1 cellular context compared by ENCODE assay signal in the genomic region with DNA sequence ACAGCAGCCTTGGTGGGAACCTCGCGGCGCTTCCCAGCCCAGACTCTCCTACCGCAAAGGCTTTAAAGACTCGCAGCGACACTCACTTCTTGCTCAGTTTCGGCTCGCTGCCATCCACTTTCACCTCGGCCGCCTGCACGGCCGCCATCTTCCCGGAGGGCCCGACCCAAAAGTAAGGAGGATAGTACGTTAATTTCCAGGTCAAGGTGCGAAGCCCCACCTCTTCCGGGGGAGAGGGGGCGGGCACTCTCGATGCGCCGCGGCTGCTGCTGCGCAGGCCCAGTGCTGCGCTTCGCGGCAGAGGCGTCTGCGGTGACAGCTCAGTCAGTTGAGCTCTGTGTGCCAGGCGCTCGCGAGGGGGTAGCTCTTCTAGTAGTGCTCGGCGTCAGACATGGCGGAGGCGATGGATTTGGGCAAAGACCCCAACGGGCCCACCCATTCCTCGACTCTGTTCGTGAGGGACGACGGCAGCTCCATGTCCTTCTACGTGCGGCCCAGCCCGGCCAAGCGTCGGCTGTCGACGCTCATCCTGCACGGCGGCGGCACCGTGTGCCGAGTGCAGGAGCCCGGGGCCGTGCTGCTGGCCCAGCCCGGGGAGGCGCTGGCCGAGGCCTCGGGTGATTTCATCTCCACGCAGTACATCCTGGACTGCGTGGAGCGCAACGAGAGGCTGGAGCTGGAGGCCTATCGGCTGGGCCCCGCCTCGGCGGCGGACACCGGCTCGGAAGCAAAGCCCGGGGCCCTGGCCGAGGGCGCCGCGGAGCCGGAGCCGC.
TF ChIP-seq lines count a peak whose summit lies in the region.

A gene (minus strand): TSS at position 174 of the 773 bp plus-strand sequence. CDS start 26 bp downstream, at position 148.
A gene with protein sequence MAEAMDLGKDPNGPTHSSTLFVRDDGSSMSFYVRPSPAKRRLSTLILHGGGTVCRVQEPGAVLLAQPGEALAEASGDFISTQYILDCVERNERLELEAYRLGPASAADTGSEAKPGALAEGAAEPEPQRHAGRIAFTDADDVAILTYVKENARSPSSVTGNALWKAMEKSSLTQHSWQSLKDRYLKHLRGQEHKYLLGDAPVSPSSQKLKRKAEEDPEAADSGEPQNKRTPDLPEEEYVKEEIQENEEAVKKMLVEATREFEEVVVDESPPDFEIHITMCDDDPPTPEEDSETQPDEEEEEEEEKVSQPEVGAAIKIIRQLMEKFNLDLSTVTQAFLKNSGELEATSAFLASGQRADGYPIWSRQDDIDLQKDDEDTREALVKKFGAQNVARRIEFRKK (plus strand): TSS at position 282 of the 773 bp plus-strand sequence. CDS start 110 bp downstream, at position 392.

TF ChIP-seq in HEK293, 187 proteins besides CTCF, POLR2A, EP300 and RAD21 (continued from another document and continues in another):
- TF ChIP-seq, protein P1, sequence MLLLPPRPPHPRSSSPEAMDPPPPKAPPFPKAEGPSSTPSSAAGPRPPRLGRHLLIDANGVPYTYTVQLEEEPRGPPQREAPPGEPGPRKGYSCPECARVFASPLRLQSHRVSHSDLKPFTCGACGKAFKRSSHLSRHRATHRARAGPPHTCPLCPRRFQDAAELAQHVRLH (tag by site-specific recombination; IDR thresholded peaks at IDR 0.05): peak; percentile 76; the same call in 1 of the 2 replicates
- peak; percentile 95 for TF ChIP-seq ZNF341 (tag by site-specific recombination; IDR thresholded peaks at IDR 0.05; ENCODE audit: low read depth)
- TF ChIP-seq ZNF16 (tag by site-specific recombination; IDR thresholded peaks at IDR 0.05; ENCODE audit: low read depth): no peak
- TF ChIP-seq, protein P2, sequence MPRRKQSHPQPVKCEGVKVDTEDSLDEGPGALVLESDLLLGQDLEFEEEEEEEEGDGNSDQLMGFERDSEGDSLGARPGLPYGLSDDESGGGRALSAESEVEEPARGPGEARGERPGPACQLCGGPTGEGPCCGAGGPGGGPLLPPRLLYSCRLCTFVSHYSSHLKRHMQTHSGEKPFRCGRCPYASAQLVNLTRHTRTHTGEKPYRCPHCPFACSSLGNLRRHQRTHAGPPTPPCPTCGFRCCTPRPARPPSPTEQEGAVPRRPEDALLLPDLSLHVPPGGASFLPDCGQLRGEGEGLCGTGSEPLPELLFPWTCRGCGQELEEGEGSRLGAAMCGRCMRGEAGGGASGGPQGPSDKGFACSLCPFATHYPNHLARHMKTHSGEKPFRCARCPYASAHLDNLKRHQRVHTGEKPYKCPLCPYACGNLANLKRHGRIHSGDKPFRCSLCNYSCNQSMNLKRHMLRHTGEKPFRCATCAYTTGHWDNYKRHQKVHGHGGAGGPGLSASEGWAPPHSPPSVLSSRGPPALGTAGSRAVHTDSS (tag by site-specific recombination; IDR thresholded peaks at IDR 0.05): peak; percentile 16; the same call in 1 of the 2 replicates
- peak; percentile 95 for TF ChIP-seq ZNF561 (tag by site-specific recombination; IDR thresholded peaks at IDR 0.05; ENCODE audit: borderline replicate concordance)
- TF ChIP-seq ZNF416 (tag by site-specific recombination; IDR thresholded peaks at IDR 0.05): no peak
- peak; percentile 37; the same call in 1 of the 2 replicates for TF ChIP-seq KLF1 (tag by site-specific recombination; IDR thresholded peaks at IDR 0.05)
- TF ChIP-seq, protein P3, sequence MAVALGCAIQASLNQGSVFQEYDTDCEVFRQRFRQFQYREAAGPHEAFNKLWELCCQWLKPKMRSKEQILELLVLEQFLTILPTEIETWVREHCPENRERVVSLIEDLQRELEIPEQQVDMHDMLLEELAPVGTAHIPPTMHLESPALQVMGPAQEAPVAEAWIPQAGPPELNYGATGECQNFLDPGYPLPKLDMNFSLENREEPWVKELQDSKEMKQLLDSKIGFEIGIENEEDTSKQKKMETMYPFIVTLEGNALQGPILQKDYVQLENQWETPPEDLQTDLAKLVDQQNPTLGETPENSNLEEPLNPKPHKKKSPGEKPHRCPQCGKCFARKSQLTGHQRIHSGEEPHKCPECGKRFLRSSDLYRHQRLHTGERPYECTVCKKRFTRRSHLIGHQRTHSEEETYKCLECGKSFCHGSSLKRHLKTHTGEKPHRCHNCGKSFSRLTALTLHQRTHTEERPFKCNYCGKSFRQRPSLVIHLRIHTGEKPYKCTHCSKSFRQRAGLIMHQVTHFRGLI (tag by site-specific recombination; IDR thresholded peaks at IDR 0.05): no peak
- peak; percentile 67 for TF ChIP-seq ZXDB (tag by site-specific recombination; IDR thresholded peaks at IDR 0.05)
- TF ChIP-seq, protein P4, sequence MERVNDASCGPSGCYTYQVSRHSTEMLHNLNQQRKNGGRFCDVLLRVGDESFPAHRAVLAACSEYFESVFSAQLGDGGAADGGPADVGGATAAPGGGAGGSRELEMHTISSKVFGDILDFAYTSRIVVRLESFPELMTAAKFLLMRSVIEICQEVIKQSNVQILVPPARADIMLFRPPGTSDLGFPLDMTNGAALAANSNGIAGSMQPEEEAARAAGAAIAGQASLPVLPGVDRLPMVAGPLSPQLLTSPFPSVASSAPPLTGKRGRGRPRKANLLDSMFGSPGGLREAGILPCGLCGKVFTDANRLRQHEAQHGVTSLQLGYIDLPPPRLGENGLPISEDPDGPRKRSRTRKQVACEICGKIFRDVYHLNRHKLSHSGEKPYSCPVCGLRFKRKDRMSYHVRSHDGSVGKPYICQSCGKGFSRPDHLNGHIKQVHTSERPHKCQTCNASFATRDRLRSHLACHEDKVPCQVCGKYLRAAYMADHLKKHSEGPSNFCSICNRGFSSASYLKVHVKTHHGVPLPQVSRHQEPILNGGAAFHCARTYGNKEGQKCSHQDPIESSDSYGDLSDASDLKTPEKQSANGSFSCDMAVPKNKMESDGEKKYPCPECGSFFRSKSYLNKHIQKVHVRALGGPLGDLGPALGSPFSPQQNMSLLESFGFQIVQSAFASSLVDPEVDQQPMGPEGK (tag by site-specific recombination; IDR thresholded peaks at IDR 0.05): peak; percentile 6; the same call in 1 of the 2 replicates
- no peak for TF ChIP-seq ZNF175 (tag by site-specific recombination; IDR thresholded peaks at IDR 0.05)
- peak; percentile 91 for TF ChIP-seq ZBTB17 (tag by site-specific recombination; IDR thresholded peaks at IDR 0.05)
- TF ChIP-seq ZNF600 (tag by site-specific recombination; IDR thresholded peaks at IDR 0.05): peak; percentile 39; the same call in 1 of the 2 replicates
- TF ChIP-seq ZSCAN16 (tag by site-specific recombination; IDR thresholded peaks at IDR 0.05): no peak
- 0 out of 2 replicates have a peak, but pooled peaks have one; percentile 3 for TF ChIP-seq ZNF768 (tag by site-specific recombination; IDR thresholded peaks at IDR 0.05)
- peak; percentile 68; the same call in 1 of the 2 replicates for TF ChIP-seq ZNF76 (tag by site-specific recombination; IDR thresholded peaks at IDR 0.05; ENCODE audit: borderline replicate concordance, low read depth)
- peak; percentile 32; the same call in 1 of the 2 replicates for TF ChIP-seq GLIS2 (tag by site-specific recombination; IDR thresholded peaks at IDR 0.05)
- TF ChIP-seq HOXC10 (CRISPR knock-in tag; IDR thresholded peaks at IDR 0.05): no peak
- TF ChIP-seq ZNF133 (tag by site-specific recombination; IDR thresholded peaks at IDR 0.05): no peak
- TF ChIP-seq, protein P5, sequence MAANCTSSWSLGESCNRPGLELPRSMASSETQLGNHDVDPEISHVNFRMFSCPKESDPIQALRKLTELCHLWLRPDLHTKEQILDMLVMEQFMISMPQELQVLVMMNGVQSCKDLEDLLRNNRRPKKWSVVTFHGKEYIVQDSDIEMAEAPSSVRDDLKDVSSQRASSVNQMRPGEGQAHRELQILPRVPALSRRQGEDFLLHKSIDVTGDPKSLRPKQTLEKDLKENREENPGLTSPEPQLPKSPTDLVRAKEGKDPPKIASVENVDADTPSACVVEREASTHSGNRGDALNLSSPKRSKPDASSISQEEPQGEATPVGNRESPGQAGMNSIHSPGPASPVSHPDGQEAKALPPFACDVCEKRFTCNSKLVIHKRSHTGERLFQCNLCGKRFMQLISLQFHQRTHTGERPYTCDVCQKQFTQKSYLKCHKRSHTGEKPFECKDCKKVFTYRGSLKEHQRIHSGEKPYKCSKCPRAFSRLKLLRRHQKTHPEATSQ (tag by site-specific recombination; IDR thresholded peaks at IDR 0.05): 0 out of 2 replicates have a peak, but pooled peaks have one; percentile 9
- TF ChIP-seq YY2 (tag by site-specific recombination; IDR thresholded peaks at IDR 0.05): peak; percentile 82
- TF ChIP-seq GLIS1 (tag by site-specific recombination; IDR thresholded peaks at IDR 0.05): peak; percentile 15; the same call in 1 of the 2 replicates
- TF ChIP-seq, protein P6, sequence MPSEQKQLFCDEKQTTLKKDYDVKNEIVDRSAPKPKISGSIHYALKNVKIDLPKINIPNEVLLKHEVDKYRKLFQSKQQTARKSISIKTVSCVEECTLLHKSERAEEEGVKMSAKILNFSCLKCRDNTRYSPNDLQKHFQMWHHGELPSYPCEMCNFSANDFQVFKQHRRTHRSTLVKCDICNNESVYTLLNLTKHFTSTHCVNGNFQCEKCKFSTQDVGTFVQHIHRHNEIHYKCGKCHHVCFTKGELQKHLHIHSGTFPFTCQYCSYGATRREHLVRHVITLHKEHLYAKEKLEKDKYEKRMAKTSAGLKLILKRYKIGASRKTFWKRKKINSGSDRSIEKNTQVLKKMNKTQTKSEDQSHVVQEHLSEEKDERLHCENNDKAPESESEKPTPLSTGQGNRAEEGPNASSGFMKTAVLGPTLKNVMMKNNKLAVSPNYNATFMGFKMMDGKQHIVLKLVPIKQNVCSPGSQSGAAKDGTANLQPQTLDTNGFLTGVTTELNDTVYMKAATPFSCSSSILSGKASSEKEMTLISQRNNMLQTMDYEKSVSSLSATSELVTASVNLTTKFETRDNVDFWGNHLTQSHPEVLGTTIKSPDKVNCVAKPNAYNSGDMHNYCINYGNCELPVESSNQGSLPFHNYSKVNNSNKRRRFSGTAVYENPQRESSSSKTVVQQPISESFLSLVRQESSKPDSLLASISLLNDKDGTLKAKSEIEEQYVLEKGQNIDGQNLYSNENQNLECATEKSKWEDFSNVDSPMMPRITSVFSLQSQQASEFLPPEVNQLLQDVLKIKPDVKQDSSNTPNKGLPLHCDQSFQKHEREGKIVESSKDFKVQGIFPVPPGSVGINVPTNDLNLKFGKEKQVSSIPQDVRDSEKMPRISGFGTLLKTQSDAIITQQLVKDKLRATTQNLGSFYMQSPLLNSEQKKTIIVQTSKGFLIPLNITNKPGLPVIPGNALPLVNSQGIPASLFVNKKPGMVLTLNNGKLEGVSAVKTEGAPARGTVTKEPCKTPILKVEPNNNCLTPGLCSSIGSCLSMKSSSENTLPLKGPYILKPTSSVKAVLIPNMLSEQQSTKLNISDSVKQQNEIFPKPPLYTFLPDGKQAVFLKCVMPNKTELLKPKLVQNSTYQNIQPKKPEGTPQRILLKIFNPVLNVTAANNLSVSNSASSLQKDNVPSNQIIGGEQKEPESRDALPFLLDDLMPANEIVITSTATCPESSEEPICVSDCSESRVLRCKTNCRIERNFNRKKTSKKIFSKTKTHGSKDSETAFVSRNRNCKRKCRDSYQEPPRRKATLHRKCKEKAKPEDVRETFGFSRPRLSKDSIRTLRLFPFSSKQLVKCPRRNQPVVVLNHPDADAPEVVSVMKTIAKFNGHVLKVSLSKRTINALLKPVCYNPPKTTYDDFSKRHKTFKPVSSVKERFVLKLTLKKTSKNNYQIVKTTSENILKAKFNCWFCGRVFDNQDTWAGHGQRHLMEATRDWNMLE (tag by site-specific recombination; conservative IDR thresholded peaks at IDR 0.05; ENCODE audit: low read depth): peak; percentile 92
- no peak for TF ChIP-seq ZNF596 (tag by site-specific recombination; IDR thresholded peaks at IDR 0.05)
- 0 out of 2 replicates have a peak, but pooled peaks have one; percentile 53 for TF ChIP-seq ZNF174 (tag by site-specific recombination; IDR thresholded peaks at IDR 0.05)
- TF ChIP-seq ZNF626 (tag by site-specific recombination; IDR thresholded peaks at IDR 0.05): no peak
- TF ChIP-seq KLF9 (tag by site-specific recombination; IDR thresholded peaks at IDR 0.05; ENCODE audit: low read depth): peak; percentile 80; the same call in 1 of the 2 replicates
- peak; percentile 71 for TF ChIP-seq ZEB2 (tag by site-specific recombination; IDR thresholded peaks at IDR 0.05)
- TF ChIP-seq KLF10 (tag by site-specific recombination; IDR thresholded peaks at IDR 0.05): peak; percentile 40; the same call in 1 of the 2 replicates
- peak; percentile 72; the same call in 1 of the 2 replicates for TF ChIP-seq PRDM1 (tag by site-specific recombination; IDR thresholded peaks at IDR 0.05)
- TF ChIP-seq, protein P7, sequence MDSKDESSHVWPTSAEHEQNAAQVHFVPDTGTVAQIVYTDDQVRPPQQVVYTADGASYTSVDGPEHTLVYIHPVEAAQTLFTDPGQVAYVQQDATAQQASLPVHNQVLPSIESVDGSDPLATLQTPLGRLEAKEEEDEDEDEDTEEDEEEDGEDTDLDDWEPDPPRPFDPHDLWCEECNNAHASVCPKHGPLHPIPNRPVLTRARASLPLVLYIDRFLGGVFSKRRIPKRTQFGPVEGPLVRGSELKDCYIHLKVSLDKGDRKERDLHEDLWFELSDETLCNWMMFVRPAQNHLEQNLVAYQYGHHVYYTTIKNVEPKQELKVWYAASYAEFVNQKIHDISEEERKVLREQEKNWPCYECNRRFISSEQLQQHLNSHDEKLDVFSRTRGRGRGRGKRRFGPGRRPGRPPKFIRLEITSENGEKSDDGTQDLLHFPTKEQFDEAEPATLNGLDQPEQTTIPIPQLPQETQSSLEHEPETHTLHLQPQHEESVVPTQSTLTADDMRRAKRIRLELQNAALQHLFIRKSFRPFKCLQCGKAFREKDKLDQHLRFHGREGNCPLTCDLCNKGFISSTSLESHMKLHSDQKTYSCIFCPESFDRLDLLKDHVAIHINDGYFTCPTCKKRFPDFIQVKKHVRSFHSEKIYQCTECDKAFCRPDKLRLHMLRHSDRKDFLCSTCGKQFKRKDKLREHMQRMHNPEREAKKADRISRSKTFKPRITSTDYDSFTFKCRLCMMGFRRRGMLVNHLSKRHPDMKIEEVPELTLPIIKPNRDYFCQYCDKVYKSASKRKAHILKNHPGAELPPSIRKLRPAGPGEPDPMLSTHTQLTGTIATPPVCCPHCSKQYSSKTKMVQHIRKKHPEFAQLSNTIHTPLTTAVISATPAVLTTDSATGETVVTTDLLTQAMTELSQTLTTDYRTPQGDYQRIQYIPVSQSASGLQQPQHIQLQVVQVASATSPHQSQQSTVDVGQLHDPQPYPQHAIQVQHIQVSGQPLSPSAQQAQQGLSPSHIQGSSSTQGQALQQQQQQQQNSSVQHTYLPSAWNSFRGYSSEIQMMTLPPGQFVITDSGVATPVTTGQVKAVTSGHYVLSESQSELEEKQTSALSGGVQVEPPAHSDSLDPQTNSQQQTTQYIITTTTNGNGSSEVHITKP (tag by site-specific recombination; IDR thresholded peaks at IDR 0.05): 0 out of 2 replicates have a peak, but pooled peaks have one; percentile 14
- TF ChIP-seq ZNF830 (tag by site-specific recombination; IDR thresholded peaks at IDR 0.05; ENCODE audit: low read depth): no peak
- peak; percentile 71 for TF ChIP-seq KLF16 (tag by site-specific recombination; IDR thresholded peaks at IDR 0.05)
- TF ChIP-seq ZNF629 (tag by site-specific recombination; IDR thresholded peaks at IDR 0.05): no peak
- no peak for TF ChIP-seq BCL11A (tag by site-specific recombination; IDR thresholded peaks at IDR 0.05; ENCODE audit: low read depth)
- TF ChIP-seq, protein P8, sequence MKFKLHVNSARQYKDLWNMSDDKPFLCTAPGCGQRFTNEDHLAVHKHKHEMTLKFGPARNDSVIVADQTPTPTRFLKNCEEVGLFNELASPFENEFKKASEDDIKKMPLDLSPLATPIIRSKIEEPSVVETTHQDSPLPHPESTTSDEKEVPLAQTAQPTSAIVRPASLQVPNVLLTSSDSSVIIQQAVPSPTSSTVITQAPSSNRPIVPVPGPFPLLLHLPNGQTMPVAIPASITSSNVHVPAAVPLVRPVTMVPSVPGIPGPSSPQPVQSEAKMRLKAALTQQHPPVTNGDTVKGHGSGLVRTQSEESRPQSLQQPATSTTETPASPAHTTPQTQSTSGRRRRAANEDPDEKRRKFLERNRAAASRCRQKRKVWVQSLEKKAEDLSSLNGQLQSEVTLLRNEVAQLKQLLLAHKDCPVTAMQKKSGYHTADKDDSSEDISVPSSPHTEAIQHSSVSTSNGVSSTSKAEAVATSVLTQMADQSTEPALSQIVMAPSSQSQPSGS (tag by site-specific recombination; IDR thresholded peaks at IDR 0.05; ENCODE audit: low read depth): no peak
